ENCODE assay signal across 22 cellular contexts in the genomic region with DNA sequence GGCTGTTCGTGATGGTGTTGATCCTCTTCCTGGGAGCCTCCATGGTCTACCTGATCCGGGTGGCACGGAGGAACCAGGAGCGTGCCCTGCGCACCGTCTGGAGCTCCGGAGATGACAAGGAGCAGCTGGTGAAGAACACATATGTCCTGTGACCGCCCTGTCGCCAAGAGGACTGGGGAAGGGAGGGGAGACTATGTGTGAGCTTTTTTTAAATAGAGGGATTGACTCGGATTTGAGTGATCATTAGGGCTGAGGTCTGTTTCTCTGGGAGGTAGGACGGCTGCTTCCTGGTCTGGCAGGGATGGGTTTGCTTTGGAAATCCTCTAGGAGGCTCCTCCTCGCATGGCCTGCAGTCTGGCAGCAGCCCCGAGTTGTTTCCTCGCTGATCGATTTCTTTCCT. TPM values are rescaled to one million over a fixed set of nuclear protein-coding genes. Genes with fewer than 3 reads are reported as not detected.
DNase-seq lines count a peak whose midpoint lies in the region; ATAC-seq, FAIRE-seq and TF ChIP-seq lines count a peak whose summit lies in the region.
"Had no signal": no experiment of that assay in that cellular context is flagged by ENCODE, and none has a peak within 500 bp of the region (broad histone marks: within the 10 kb centered on the region; RNA-seq: fewer than 3 reads in every experiment).

No MANE protein-coding gene starts in this region.

- H3K36me3 Mint-ChIP-seq in neural progenitor cell: no peaks in the 10 kb centered on the region

- FAIRE-seq in GM19239 (lab: Jason Lieb, UNC): no peak

- no peak overlapping the region for H3K4me2 ChIP-seq in neural progenitor cell
- H3K4me2 ChIP-seq: KMS-11 had no signal

- DNase-seq in breast epithelium (ENCODE audit: low spot score in 2 of 2) (no peak), neural progenitor cell (ENCODE audit: low spot score) (no peak), uterus (no peak), GM19239 (ENCODE audit: insufficient read length, low spot score) (no peak), T-helper 1 cell (no peak)
- DNase-seq: activated B cell treated with CpG ODN at 0.5 μM for 24 hours; activated CD4-positive, alpha-beta memory T cell treated with anti-CD3 and anti-CD28 coated beads, Interleukin-2, amount 10 ng/mL, durations not matched to agents 7 days and 5 days; activated naive CD4-positive, alpha-beta T cell; activated T-cell treated with anti-CD3 and anti-CD28 coated beads, Interleukin-2, amount 50 U/mL, for 1 hour; amniotic stem cell; caudate nucleus; gastrocnemius medialis; NCI-H187 treated with DMSO at 0.1 percent for 48 hours; NCI-H226; NCI-H774; OCI-M1 had no signal

- H3K36me3 ChIP-seq in breast epithelium (no peaks in the 10 kb centered on the region), neural progenitor cell (no peaks in the 10 kb centered on the region), uterus (no peaks in the 10 kb centered on the region)
- H3K36me3 ChIP-seq: gastrocnemius medialis had no signal

- no peak overlapping the region for H3K9ac ChIP-seq in neural progenitor cell
- H3K9ac ChIP-seq: KMS-11 had no signal

- TF ChIP-seq CTCF in 22Rv1 (IDR thresholded peaks at IDR 0.05) (no peak), LNCAP (IDR thresholded peaks at IDR 0.05) (peak; percentile 23; the same call in 1 of the 2 replicates), breast epithelium (IDR thresholded peaks at IDR 0.05) (peak in 1 of 3 donors; percentile 20), neural progenitor cell (IDR thresholded peaks at IDR 0.05) (no peak), uterus (IDR thresholded peaks at IDR 0.05) (no peak)

- H3K9me3 Mint-ChIP-seq in neural progenitor cell: no peaks in the 10 kb centered on the region
- H3K9me3 Mint-ChIP-seq: activated B cell treated with CpG ODN at 0.5 μM for 24 hours; activated CD4-positive, alpha-beta memory T cell treated with anti-CD3 and anti-CD28 coated beads, Interleukin-2, amount 10 ng/mL, durations not matched to agents 7 days and 5 days; mesothelial cell of epicardium had no signal

- H2AFZ ChIP-seq in neural progenitor cell (replicated peaks): no peak overlapping the region

- H3K4me1 Mint-ChIP-seq in neural progenitor cell: peaks cover 26% of the 10 kb centered on the region
- H3K4me1 Mint-ChIP-seq: activated B cell treated with CpG ODN at 0.5 μM for 24 hours; activated CD4-positive, alpha-beta memory T cell treated with anti-CD3 and anti-CD28 coated beads, Interleukin-2, amount 10 ng/mL, durations not matched to agents 7 days and 5 days; mesothelial cell of epicardium had no signal

- peaks cover 0 to 16% of the 10 kb centered on the region in 2 donors for H3K4me1 ChIP-seq in breast epithelium
- H3K4me1 ChIP-seq in neural progenitor cell: no peaks in the 10 kb centered on the region
- no peaks in the 10 kb centered on the region for H3K4me1 ChIP-seq in uterus
- H3K4me1 ChIP-seq: gastrocnemius medialis had no signal

- H3K4me3 ChIP-seq in breast epithelium (no peak overlapping the region), neural progenitor cell (no peak overlapping the region), uterus (no peak overlapping the region)
- H3K4me3 ChIP-seq: gastrocnemius medialis had no signal

- no peaks in the 10 kb centered on the region for H3K27me3 Mint-ChIP-seq in neural progenitor cell (ENCODE audit: insufficient read depth, low read depth)
- H3K27me3 Mint-ChIP-seq: activated B cell treated with CpG ODN at 0.5 μM for 24 hours; activated CD4-positive, alpha-beta memory T cell treated with anti-CD3 and anti-CD28 coated beads, Interleukin-2, amount 10 ng/mL, durations not matched to agents 7 days and 5 days had no signal

- no peaks in the 10 kb centered on the region for H3K79me2 ChIP-seq in neural progenitor cell (ENCODE audit: low read depth)

- H3K27ac ChIP-seq in 22Rv1 (peak overlapping the region; percentile 84), breast epithelium (peak overlapping the region; percentile 93), neural progenitor cell (no peak overlapping the region), uterus (no peak overlapping the region)
- H3K27ac ChIP-seq: gastrocnemius medialis, KMS-11 had no signal

- no peaks in the 10 kb centered on the region for H3K9me3 ChIP-seq in breast epithelium
- no peaks in the 10 kb centered on the region for H3K9me3 ChIP-seq in neural progenitor cell (ENCODE audit: low read depth)
- H3K9me3 ChIP-seq in uterus: no peaks in the 10 kb centered on the region
- H3K9me3 ChIP-seq: gastrocnemius medialis had no signal

- H3K4me3 Mint-ChIP-seq in neural progenitor cell: no peak overlapping the region
- H3K4me3 Mint-ChIP-seq: activated B cell treated with CpG ODN at 0.5 μM for 24 hours; activated CD4-positive, alpha-beta memory T cell treated with anti-CD3 and anti-CD28 coated beads, Interleukin-2, amount 10 ng/mL, durations not matched to agents 7 days and 5 days; mesothelial cell of epicardium had no signal

- no peaks in the 10 kb centered on the region for H4K20me1 ChIP-seq in neural progenitor cell (ENCODE audit: low read depth)

- intact Hi-C loops in breast epithelium (cut with DNase I; ENCODE audit: low total_unique reads): no loop called here
- intact Hi-C loops in uterus (cut with DNase I; ENCODE audit: low total_unique reads): no loop called here

- H3K27me3 ChIP-seq in breast epithelium (no peaks in the 10 kb centered on the region), neural progenitor cell (no peaks in the 10 kb centered on the region), uterus (no peaks in the 10 kb centered on the region)
- H3K27me3 ChIP-seq: gastrocnemius medialis had no signal

- no peak for TF ChIP-seq POLR2A in breast epithelium (IDR thresholded peaks at IDR 0.05)
- TF ChIP-seq POLR2A in uterus (IDR thresholded peaks at IDR 0.05): no peak

- no peaks in the 10 kb centered on the region for H3F3A ChIP-seq in neural progenitor cell (ENCODE audit: low read depth)

- peak overlapping the region; percentile 54 for H3K27ac Mint-ChIP-seq in neural progenitor cell
- H3K27ac Mint-ChIP-seq: activated B cell treated with CpG ODN at 0.5 μM for 24 hours; activated CD4-positive, alpha-beta memory T cell treated with anti-CD3 and anti-CD28 coated beads, Interleukin-2, amount 10 ng/mL, durations not matched to agents 7 days and 5 days; mesothelial cell of epicardium had no signal

- no peak for ATAC-seq in HG03442 (IDR thresholded peaks at IDR 0.05; ENCODE audit: unreplicated experiment)
- ATAC-seq: gastrocnemius medialis had no signal

RNA-seq across cellular contexts. Expression of gene C19orf33, which starts 12.2 kb away (rescaled TPM):
- total RNA-seq in breast epithelium (10 to 100 TPM in 2 of 3 donors, 1 to 10 TPM in 1; 3.5 to 19.3 (median 13.1) TPM), neural progenitor cell (ENCODE audit: low replicate concordance) (not detected in 2 replicates), uterus (10 to 100 TPM in 1 of 4 donors, 1 to 10 TPM in 2, not detected in 1; 2.9 to 15.3 (median 4.1) TPM)
- total RNA-seq: SK-MEL-5 had no signal

RNA-seq across cellular contexts. Expression of gene YIF1B, which starts 23.9 kb away (rescaled TPM):
- total RNA-seq in breast epithelium: 10 to 100 TPM; 20.5 to 28.8 (median 27.7) TPM
- 38.1 and 92.9 TPM in 2 replicates for total RNA-seq in neural progenitor cell (ENCODE audit: low replicate concordance)
- total RNA-seq in uterus: 10 to 100 TPM in 3 of 4 donors, 1 to 10 TPM in 1; 6.4 to 31.7 (median 21.5) TPM

RNA-seq across cellular contexts. Expression of gene SPINT2, which starts 27.5 kb away (rescaled TPM):
- total RNA-seq in breast epithelium (100 to 1,000 TPM in 2 of 3 donors, 10 to 100 TPM in 1; 17.1 to 639 (median 492) TPM), neural progenitor cell (ENCODE audit: low replicate concordance) (71.0 and 177 TPM in 2 replicates), uterus (10 to 100 TPM; 11.8 to 72.8 (median 29.4) TPM)
- total RNA-seq: SK-MEL-5 had no signal

RNA-seq across cellular contexts. Expression of gene KCNK6, which starts 27.8 kb away (rescaled TPM):
- total RNA-seq in breast epithelium: 1 to 10 TPM; 3.5 to 5.1 (median 3.6) TPM
- 0.92 and 2.5 TPM in 2 replicates for total RNA-seq in neural progenitor cell (ENCODE audit: low replicate concordance)
- total RNA-seq in uterus: 10 to 100 TPM in 1 of 4 donors, 1 to 10 TPM in 2, under 1 TPM in 1; 0.59 to 60.6 (median 4.3) TPM

RNA-seq across cellular contexts. Expression of gene PPP1R14A, which starts 35.7 kb away (rescaled TPM):
- total RNA-seq in breast epithelium: 10 to 100 TPM; 39.1 to 83.2 (median 51.2) TPM
- total RNA-seq in neural progenitor cell (ENCODE audit: low replicate concordance): 2.0 and 4.2 TPM in 2 replicates
- 100 to 1,000 TPM in 3 of 4 donors, 1 to 10 TPM in 1; 9.3 to 225 (median 172) TPM for total RNA-seq in uterus
- total RNA-seq: activated CD4-positive, alpha-beta memory T cell treated with anti-CD3 and anti-CD28 coated beads, Interleukin-2, amount 10 ng/mL, durations not matched to agents 7 days and 5 days; SK-MEL-5 had no signal

Comparison
In these comparisons a context has a peak if more than half of its experiments do, and no peak if none do; other contexts are left out.
1. H3K27ac ChIP-seq: peak in 22Rv1 (single experiment) and breast epithelium (2 of 2); none in neural progenitor cell (single experiment) and uterus (0 of 2).